ENCODE assay signal across 7 cellular contexts in genomic region chr10:3776796-3777571, GRCh38. TPM values are rescaled to one million over a fixed set of nuclear protein-coding genes. Genes with fewer than 3 reads are reported as not detected.
DNase-seq lines count a peak whose midpoint lies in the region; ATAC-seq and TF ChIP-seq lines count a peak whose summit lies in the region.

No MANE protein-coding gene starts in this region.

- H3K36me3 Mint-ChIP-seq in nephron progenitor cell (ENCODE audit: low read depth), result peaks cover 66% of the 10 kb centered on the region

- no peak for ATAC-seq in GM18511 (IDR thresholded peaks at IDR 0.05; ENCODE audit: unreplicated experiment)
- ATAC-seq in GM18873 (IDR thresholded peaks at IDR 0.05; ENCODE audit: low FRiP score, unreplicated experiment), result no peak

- H3K4me1 Mint-ChIP-seq in nephron progenitor cell, result peaks cover 44% of the 10 kb centered on the region

- DNase-seq in T-helper 9 cell, result peak; percentile 41
- peak; percentile 82 for DNase-seq in coronary artery (ENCODE audit: low spot score)
- DNase-seq in mucosa of gallbladder (ENCODE audit: low spot score), result peak; percentile 68
- no peak for DNase-seq in nephron progenitor cell

- H3K9me3 Mint-ChIP-seq in nephron progenitor cell, result peaks cover 4% of the 10 kb centered on the region

- peaks cover 7% of the 10 kb centered on the region for H3K27me3 Mint-ChIP-seq in nephron progenitor cell (ENCODE audit: low read depth, poor library complexity)

- H3K27ac Mint-ChIP-seq in nephron progenitor cell, result no peak overlapping the region

- H3K36me3 ChIP-seq in HUES48 (ENCODE audit: control insufficient read depth, insufficient read depth, low read length), result peaks cover 54% of the 10 kb centered on the region

- no peaks in the 10 kb centered on the region for H3K9me3 ChIP-seq in HUES48 (ENCODE audit: control insufficient read depth, insufficient read depth, low read length)

- TF ChIP-seq CTCF in coronary artery (IDR thresholded peaks at IDR 0.05) (no peak), nephron progenitor cell (IDR thresholded peaks at IDR 0.05) (no peak)

- H3K4me1 ChIP-seq in HUES48 (ENCODE audit: control insufficient read depth, insufficient read depth, low read length), result peaks cover 30% of the 10 kb centered on the region

- H3K27ac ChIP-seq in HUES48 (ENCODE audit: low read depth, low read length), result peak overlapping the region; percentile 94
- peak overlapping the region; percentile 96 to 100 for H3K27ac ChIP-seq in coronary artery

- no peaks in the 10 kb centered on the region for H3K27me3 ChIP-seq in HUES48 (ENCODE audit: control insufficient read depth, insufficient read depth, low read length)

- H3K9ac ChIP-seq in HUES48 (ENCODE audit: low read depth, low read length), result no peak overlapping the region

- H3K4me3 ChIP-seq in HUES48 (ENCODE audit: low read depth, low read length), result no peak overlapping the region
- H3K4me3 ChIP-seq in coronary artery, result peak overlapping the region; percentile 51

- no peak overlapping the region for H3K4me3 Mint-ChIP-seq in nephron progenitor cell

RNA-seq across cellular contexts. Expression of gene KLF6, which starts 8.0 kb away (rescaled TPM):
- total RNA-seq in mucosa of gallbladder, result 165 TPM
